22 cellular contexts compared by ENCODE assay signal in genomic region chr3:137642305-137642704, GRCh38.
"Had no signal": no experiment of that assay in that cellular context is flagged by ENCODE, and none has a peak within 500 bp of the region (broad histone marks: within the 10 kb centered on the region; RNA-seq: fewer than 3 reads in every experiment).

No MANE protein-coding gene starts in this region.

- H3K27me3 Mint-ChIP-seq: stimulated activated memory B cell treated with anti-CD40 and anti-IgM and Interleukin-4, amounts not matched to agents 10 μg/mL and 1 μg/mL and 100 μg/mL, for 72 hours had no signal

- H3K4me1 ChIP-seq: colonic mucosa, foreskin keratinocyte, pancreas, prostate gland, right lobe of liver, spleen, tibial artery, upper lobe of right lung had no signal

- H3K27ac ChIP-seq: colonic mucosa, foreskin keratinocyte, hepatocyte, pancreas, prostate gland, right lobe of liver, spleen, tibial artery, upper lobe of right lung had no signal

- H3K9me3 ChIP-seq: colonic mucosa, mucosa of descending colon, pancreas, prostate gland, right lobe of liver, tibial artery, upper lobe of right lung had no signal

- H3K9me3 Mint-ChIP-seq: neural crest cell; stimulated activated memory B cell treated with anti-CD40 and anti-IgM and Interleukin-4, amounts not matched to agents 10 μg/mL and 1 μg/mL and 100 μg/mL, for 72 hours; stimulated activated naive CD8-positive, alpha-beta T cell treated with anti-CD3 and anti-CD28 coated beads, Interleukin-15, Interleukin-2, amounts not matched to agents 100 ng/mL and 50 ng/mL, for 24 hours had no signal

- H3K4me2 ChIP-seq: hepatocyte had no signal

- H3K36me3 Mint-ChIP-seq: naive thymus-derived CD8-positive, alpha-beta T cell; stimulated activated memory B cell treated with anti-CD40 and anti-IgM and Interleukin-4, amounts not matched to agents 10 μg/mL and 1 μg/mL and 100 μg/mL, for 72 hours had no signal

- H3K36me3 ChIP-seq: colonic mucosa, pancreas, prostate gland, right lobe of liver, spleen, tibial artery, upper lobe of right lung had no signal

- H3K79me2 ChIP-seq: hepatocyte had no signal

- H3K4me3 Mint-ChIP-seq: naive thymus-derived CD8-positive, alpha-beta T cell; neural crest cell; stimulated activated memory B cell treated with anti-CD40 and anti-IgM and Interleukin-4, amounts not matched to agents 10 μg/mL and 1 μg/mL and 100 μg/mL, for 72 hours; stimulated activated naive CD8-positive, alpha-beta T cell treated with anti-CD3 and anti-CD28 coated beads, Interleukin-15, Interleukin-2, amounts not matched to agents 100 ng/mL and 50 ng/mL, for 24 hours had no signal

- H2AFZ ChIP-seq: hepatocyte had no signal

- H3K27ac Mint-ChIP-seq: naive thymus-derived CD8-positive, alpha-beta T cell; stimulated activated memory B cell treated with anti-CD40 and anti-IgM and Interleukin-4, amounts not matched to agents 10 μg/mL and 1 μg/mL and 100 μg/mL, for 72 hours; stimulated activated naive CD8-positive, alpha-beta T cell treated with anti-CD3 and anti-CD28 coated beads, Interleukin-15, Interleukin-2, amounts not matched to agents 100 ng/mL and 50 ng/mL, for 24 hours had no signal

- ATAC-seq: left lobe of liver; mucosa of descending colon; naive thymus-derived CD8-positive, alpha-beta T cell; stimulated activated memory B cell treated with anti-CD40 and anti-IgM and Interleukin-4, amounts not matched to agents 10 μg/mL and 1 μg/mL and 100 μg/mL, for 72 hours; upper lobe of right lung had no signal

- H3K4me3 ChIP-seq: colonic mucosa, hepatocyte, mucosa of descending colon, pancreas, prostate gland, right lobe of liver, spleen, tibial artery, upper lobe of right lung had no signal

- DNase-seq: colonic mucosa; dermis blood vessel endothelial cell; erythroblast; foreskin keratinocyte; kidney glomerular epithelial cell; mammary epithelial cell; mucosa of descending colon; naive thymus-derived CD8-positive, alpha-beta T cell; spleen; stimulated activated CD4-positive, alpha-beta T cell treated with anti-CD3 and anti-CD28 coated beads, Interleukin-15, amount 100 ng/mL, for 24 hours; stimulated activated CD4-positive, alpha-beta T cell treated with anti-CD3 and anti-CD28 coated beads, Interleukin-1b, Interleukin-23, amount 100 ng/mL, for 48 hours; stimulated activated CD4-positive, alpha-beta T cell treated with anti-CD3 and anti-CD28 coated beads, Interleukin-4, amount 100 ng/mL, for 24 hours; tibial artery; upper lobe of right lung had no signal

- H3K27me3 ChIP-seq: colonic mucosa, foreskin keratinocyte, tibial artery had no signal

- H3K4me1 Mint-ChIP-seq: naive thymus-derived CD8-positive, alpha-beta T cell; stimulated activated memory B cell treated with anti-CD40 and anti-IgM and Interleukin-4, amounts not matched to agents 10 μg/mL and 1 μg/mL and 100 μg/mL, for 72 hours had no signal
